In the genomic region with DNA sequence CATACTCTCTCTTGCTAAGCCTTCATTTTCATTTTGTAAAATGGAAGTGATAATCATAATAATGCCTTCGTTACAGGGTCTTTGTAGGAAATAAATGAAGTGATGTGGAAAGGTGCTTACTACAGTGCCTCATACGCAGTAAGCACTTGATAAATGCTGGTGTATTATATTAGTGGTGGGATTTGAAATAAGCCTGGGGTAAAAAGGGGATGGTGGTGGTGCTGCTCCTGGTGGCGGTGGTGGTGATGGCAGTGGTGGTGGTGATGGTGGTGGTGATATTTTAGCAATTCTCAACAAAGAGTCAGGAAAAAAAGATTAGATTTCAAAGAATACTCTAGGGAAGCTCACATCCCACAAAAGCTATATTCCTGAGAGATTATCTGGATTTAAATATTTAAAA, we compare ENCODE assay signal across 17 cellular contexts. TPM values are rescaled to one million over a fixed set of nuclear protein-coding genes. Genes with fewer than 3 reads are reported as not detected.
DNase-seq lines count a peak whose midpoint lies in the region; ATAC-seq, FAIRE-seq and TF ChIP-seq lines count a peak whose summit lies in the region.
"Had no signal": no experiment of that assay in that cellular context is flagged by ENCODE, and none has a peak within 500 bp of the region (broad histone marks: within the 10 kb centered on the region; RNA-seq: fewer than 3 reads in every experiment).

No MANE protein-coding gene starts in this region.

- no peak overlapping the region for H3K27ac ChIP-seq in HCT116 (ENCODE audit: low read depth, low read length)
- H3K27ac ChIP-seq in K562 (ENCODE audit: extremely low read depth, low read depth, low read length) = no peak overlapping the region
- no peak overlapping the region for H3K27ac ChIP-seq in A673 (ENCODE audit: low read depth, low read length, poor library complexity, severe bottlenecking)
- H3K27ac ChIP-seq: GM23248 had no signal

- DNase-seq in HCT116 (ENCODE audit: low read depth, low spot score) (no peak), K562 (ENCODE audit: extremely low read depth in 1 of 4, low spot score in 3 of 4) (no peak), nephron progenitor cell (no peak), UCSD-AML1 (lab: John Stamatoyannopoulos, UW; ENCODE audit: unreplicated experiment) (no peak), A673 (ENCODE audit: low spot score) (no peak), T1000 (lab: John Stamatoyannopoulos, UW) (no peak)
- no peak for DNase-seq in activated CD8-positive, alpha-beta T cell treated with anti-CD3 and anti-CD28 coated beads for 36 hours
- DNase-seq: COR-L47, DMS153, GM23248, KBM-7, NCI-H1092, NCI-H1694 treated with DMSO at 0.1 percent for 48 hours, SK-N-SH had no signal

- CTCF ChIA-PET in HCT116 (lab: Charles Lee) = no interaction called here
- CTCF ChIA-PET in K562 (lab: Yijun Ruan, JAX; ENCODE audit: low intra/inter-chr PET ratio) = no interaction called here
- CTCF ChIA-PET in activated CD8-positive, alpha-beta T cell treated with anti-CD3 and anti-CD28 coated beads for 36 hours (lab: Charles Lee) = interaction anchor here (1.4 kb wide), 1 partner anchor 16 kb away, joined by 3 read pairs; no protein-coding TSS in a partner anchor
- CTCF ChIA-PET in A673 (lab: Charles Lee) = no interaction called here

- no peak for FAIRE-seq in K562 (lab: Jason Lieb, UNC)
- FAIRE-seq: GM12891, GM19239 had no signal

- TF ChIP-seq RAD21 in HCT116 (IDR thresholded peaks at IDR 0.05; ENCODE audit: low read depth) = no peak
- TF ChIP-seq RAD21 in K562 (CRISPR knock-in tag; conservative IDR thresholded peaks at IDR 0.05 in 1 of 2, IDR thresholded peaks at IDR 0.05 in 1 of 2) = no peak

- H3K9me2 ChIP-seq in HCT116 (ENCODE audit: insufficient read depth) = no peaks in the 10 kb centered on the region
- H3K9me2 ChIP-seq: SK-N-SH had no signal

- RAD21 ChIA-PET in HCT116 (lab: Charles Lee; ENCODE audit: low non-redundant PET in 1 of 2, low total read pairs in 2 of 2, uncharacterized antibody in 2 of 2, unreplicated experiment in 2 of 2) = no interaction called here

- H3K9me3 Mint-ChIP-seq in nephron progenitor cell = peaks cover 21% of the 10 kb centered on the region
- H3K9me3 Mint-ChIP-seq in activated CD8-positive, alpha-beta T cell treated with anti-CD3 and anti-CD28 coated beads for 36 hours = peaks cover 4% of the 10 kb centered on the region

- no peaks in the 10 kb centered on the region for H3K36me3 Mint-ChIP-seq in nephron progenitor cell (ENCODE audit: low read depth)
- H3K36me3 Mint-ChIP-seq in activated CD8-positive, alpha-beta T cell treated with anti-CD3 and anti-CD28 coated beads for 36 hours (ENCODE audit: low read depth) = no peaks in the 10 kb centered on the region
- H3K36me3 Mint-ChIP-seq: CD14-positive monocyte had no signal

- TF ChIP-seq CTCF in HCT116 (IDR thresholded peaks at IDR 0.05 in 2 of 3, conservative IDR thresholded peaks at IDR 0.05 in 1 of 3; ENCODE audit: borderline replicate concordance in 1 of 3, insufficient read depth in 1 of 3, low read depth in 2 of 3, low read length in 2 of 3) = peak in 2 of 3 experiments; percentile 21 to 29; a peak in 3 of 6 replicates
- TF ChIP-seq CTCF in K562 (IDR thresholded peaks at IDR 0.05 in 2 of 3, conservative IDR thresholded peaks at IDR 0.05 in 1 of 3; ENCODE audit: insufficient read depth in 2 of 3, low read depth in 1 of 3, low read length in 3 of 3) = peak; percentile 3 to 35 (median 13); a peak in 1 of 6 replicates
- no peak for TF ChIP-seq CTCF in nephron progenitor cell (IDR thresholded peaks at IDR 0.05)
- no peak for TF ChIP-seq CTCF in activated CD8-positive, alpha-beta T cell treated with anti-CD3 and anti-CD28 coated beads for 36 hours (IDR thresholded peaks at IDR 0.05)
- TF ChIP-seq CTCF in A673 (conservative IDR thresholded peaks at IDR 0.05; ENCODE audit: low read depth, low read length) = no peak

- H3K9me3 ChIP-seq in HCT116 (ENCODE audit: control insufficient read depth in 1 of 2, insufficient read depth in 1 of 2, low read depth in 1 of 2, low read length in 2 of 2) = no peaks in the 10 kb centered on the region
- H3K9me3 ChIP-seq in K562 (replicated peaks; ENCODE audit: control insufficient read depth, insufficient read depth, low read depth, low read length) = no peaks in the 10 kb centered on the region
- H3K9me3 ChIP-seq in A673 (ENCODE audit: low read depth, low read length, poor library complexity, severe bottlenecking) = no peaks in the 10 kb centered on the region

- no peaks in the 10 kb centered on the region for H4K20me1 ChIP-seq in HCT116 (ENCODE audit: insufficient read depth)
- H4K20me1 ChIP-seq in K562 (replicated peaks; ENCODE audit: control insufficient read depth, insufficient read depth, low read length) = no peaks in the 10 kb centered on the region

- BruUV-seq in HCT116 (replicated peaks; lab: Mats Ljungman, UMichigan) (no TSS peak), K562 (replicated peaks; lab: Mats Ljungman, UMichigan) (no TSS peak), A673 (replicated peaks; lab: Mats Ljungman, UMichigan) (no TSS peak)

- intact Hi-C loops in HCT116 (cut with micrococcal nuclease) (no loop called here), K562 (cut with micrococcal nuclease) (no loop called here), A673 (cut with micrococcal nuclease; ENCODE audit: unreplicated experiment) (no loop called here)
- intact Hi-C loops in activated CD8-positive, alpha-beta T cell treated with anti-CD3 and anti-CD28 coated beads for 36 hours (cut with micrococcal nuclease) = no loop called here

- no peak overlapping the region for H3K4me3 Mint-ChIP-seq in nephron progenitor cell
- no peak overlapping the region for H3K4me3 Mint-ChIP-seq in activated CD8-positive, alpha-beta T cell treated with anti-CD3 and anti-CD28 coated beads for 36 hours
- H3K4me3 Mint-ChIP-seq: CD14-positive monocyte had no signal

- H2AFZ ChIP-seq in HCT116 (ENCODE audit: low read depth, low read length, poor library complexity, severe bottlenecking) (no peak overlapping the region), K562 (ENCODE audit: low read depth, low read length) (no peak overlapping the region)
- H2AFZ ChIP-seq: GM23248 had no signal

- H3K27me3 Mint-ChIP-seq in nephron progenitor cell (ENCODE audit: low read depth, poor library complexity) = peaks cover 2% of the 10 kb centered on the region
- H3K27me3 Mint-ChIP-seq in activated CD8-positive, alpha-beta T cell treated with anti-CD3 and anti-CD28 coated beads for 36 hours = peaks cover 1% of the 10 kb centered on the region

- WGBS in K562 (ENCODE audit: insufficient coverage, low coverage, missing lambda C conversion rate) = 2% methylated on average over 3 of the region's 3 CpGs

- H3K9me1 ChIP-seq in K562 (ENCODE audit: control insufficient read depth, insufficient read depth, low read length) = no peaks in the 10 kb centered on the region

- no peaks in the 10 kb centered on the region for H3K27me3 ChIP-seq in HCT116 (ENCODE audit: insufficient read depth, low read length)
- H3K27me3 ChIP-seq in K562 (ENCODE audit: control insufficient read depth in 2 of 2, insufficient read depth in 2 of 2, low read length in 2 of 2) = no peaks in the 10 kb centered on the region
- no peaks in the 10 kb centered on the region for H3K27me3 ChIP-seq in A673 (replicated peaks; ENCODE audit: insufficient read depth, low read depth, low read length, poor library complexity)

- H3K4me1 Mint-ChIP-seq in nephron progenitor cell = peaks cover 23% of the 10 kb centered on the region
- no peaks in the 10 kb centered on the region for H3K4me1 Mint-ChIP-seq in activated CD8-positive, alpha-beta T cell treated with anti-CD3 and anti-CD28 coated beads for 36 hours (ENCODE audit: low read depth)
- H3K4me1 Mint-ChIP-seq: CD14-positive monocyte had no signal

- POLR2A ChIA-PET in HCT116 (lab: Charles Lee) = no interaction called here
- POLR2A ChIA-PET in K562 (lab: Yijun Ruan, JAX) = interaction anchor here (0.6 to 0.9 kb wide), 2 partner anchors 16 to 165 kb away, joined by 3 read pairs; no protein-coding TSS in a partner anchor
- POLR2A ChIA-PET in activated CD8-positive, alpha-beta T cell treated with anti-CD3 and anti-CD28 coated beads for 36 hours (lab: Charles Lee) = no interaction called here
- POLR2A ChIA-PET in A673 (lab: Charles Lee; ENCODE audit: low non-redundant PET) = no interaction called here

- in situ Hi-C loops in K562 (cut with MboI) = no loop called here

- H3K36me3 ChIP-seq in HCT116 (ENCODE audit: control insufficient read depth in 1 of 2, insufficient read depth in 2 of 2, low read length in 2 of 2) (no peaks in the 10 kb centered on the region), K562 (ENCODE audit: control insufficient read depth, insufficient read depth, low read length) (no peaks in the 10 kb centered on the region), A673 (ENCODE audit: insufficient read depth, low read length, poor library complexity, severe bottlenecking) (no peaks in the 10 kb centered on the region)

- H3K4me3 ChIP-seq in HCT116 (replicated peaks in 1 of 2; ENCODE audit: low read depth in 1 of 2, low read length in 2 of 2) = no peak overlapping the region
- no peak overlapping the region for H3K4me3 ChIP-seq in K562
- no peak overlapping the region for H3K4me3 ChIP-seq in A673 (ENCODE audit: low read depth, low read length, poor library complexity, severe bottlenecking)
- H3K4me3 ChIP-seq: GM23248 had no signal

- H3K27ac Mint-ChIP-seq in nephron progenitor cell = peak overlapping the region; percentile 7
- H3K27ac Mint-ChIP-seq in activated CD8-positive, alpha-beta T cell treated with anti-CD3 and anti-CD28 coated beads for 36 hours = no peak overlapping the region

- TF ChIP-seq POLR2A in HCT116 (IDR thresholded peaks at IDR 0.05; ENCODE audit: borderline replicate concordance, extremely low read depth, insufficient read depth, insufficient read length) (no peak), K562 (conservative IDR thresholded peaks at IDR 0.05) (no peak)

- H3K9ac ChIP-seq in HCT116 (ENCODE audit: low read length) (no peak overlapping the region), K562 (ENCODE audit: insufficient read depth in 1 of 2, low read depth in 2 of 2, low read length in 2 of 2) (no peak overlapping the region)
- H3K9ac ChIP-seq: GM23248, SK-N-SH had no signal

- H3K79me2 ChIP-seq in HCT116 (ENCODE audit: insufficient read depth, low read length) (no peaks in the 10 kb centered on the region), K562 (ENCODE audit: control insufficient read depth, insufficient read depth, low read length) (no peaks in the 10 kb centered on the region)

- no peak for TF ChIP-seq EP300 in K562 (IDR thresholded peaks at IDR 0.05; ENCODE audit: low read length)

- ATAC-seq in HCT116 (peak; percentile 36; the same call in 1 of the 2 replicates), K562 (peak; percentile 65; the same call in 2 of the 3 replicates)
- no peak for ATAC-seq in activated CD8-positive, alpha-beta T cell treated with anti-CD3 and anti-CD28 coated beads for 36 hours

- H3K4me2 ChIP-seq in HCT116 (ENCODE audit: low read length) (no peak overlapping the region), K562 (ENCODE audit: insufficient read depth, low read length) (no peak overlapping the region)
- H3K4me2 ChIP-seq: SK-N-SH had no signal

- H3K4me1 ChIP-seq in HCT116 (ENCODE audit: control insufficient read depth in 1 of 2, insufficient read depth in 2 of 2, low read length in 2 of 2) = no peaks in the 10 kb centered on the region
- H3K4me1 ChIP-seq in K562 (replicated peaks in 1 of 2; ENCODE audit: control insufficient read depth in 2 of 2, insufficient read depth in 2 of 2, low read length in 2 of 2) = no peaks in the 10 kb centered on the region
- H3K4me1 ChIP-seq in A673 (ENCODE audit: insufficient read depth, low read length, poor library complexity, severe bottlenecking) = no peaks in the 10 kb centered on the region

RNA-seq across cellular contexts. Expression of a gene that starts 35.5 kb away (rescaled TPM):
- 48.6 TPM for total RNA-seq in HCT116 (2021; ENCODE audit: unreplicated experiment)
- 27.1 and 29.1 TPM in 2 replicates for polyA plus RNA-seq in HCT116 (2012)
- total RNA-seq in K562 (2011; cell fraction: chromatin; rRNA removed; ENCODE audit: low replicate concordance) = 1.2 and 1.7 TPM in 2 replicates
- 1.3 and 2.3 TPM in 2 replicates for total RNA-seq in K562 (2011; cell fraction: nucleolus; rRNA removed)
- 2.4 and 2.6 TPM in 2 replicates for total RNA-seq in K562 (2011; cell fraction: nucleoplasm; rRNA removed)
- 0.98 and 2.5 TPM in 2 replicates for total RNA-seq in K562 (2014; rRNA removed)
- 1.6 and 1.8 TPM in 2 replicates for total RNA-seq in K562 (2014; rRNA removed; fragmentation: Illumina TruSeq; extraction: Trizol)
- 1.9 and 2.1 TPM in 2 replicates for total RNA-seq in K562 (2015; rRNA removed; fragmentation: Illumina TruSeq; extraction: Trizol)
- total RNA-seq in K562 (2021) = 3.0 TPM in 2 replicates
- polyA plus RNA-seq in K562 (2011; rRNA removed) = 1.5 and 1.7 TPM in 2 replicates
- polyA plus RNA-seq in K562 (2011; cell fraction: cytosol; rRNA removed) = 0.49 and 0.72 TPM in 2 replicates
- 0.43 and 0.45 TPM in 2 replicates for polyA plus RNA-seq in K562 (2011; cell fraction: nucleus; rRNA removed)
- polyA plus RNA-seq in K562 (2012) = 2.1 and 3.7 TPM in 2 replicates
- polyA plus RNA-seq in K562 (2014; fragmentation: Illumina TruSeq; extraction: Trizol) = 1.5 and 1.6 TPM in 2 replicates
- 1 to 10 TPM in 1 of 2 experiments, under 1 TPM in 1; 0.76 to 1.1 TPM for polyA plus RNA-seq in K562 (2014; fragmentation: Nextera tagmentation; extraction: Ambion mirVana)
- polyA plus RNA-seq in K562 (2014; rRNA removed) = 1.9 and 2.4 TPM in 2 replicates
- 2.3 and 2.8 TPM in 2 replicates for polyA minus RNA-seq in K562 (2011; rRNA and poly(A)+ RNA removed)
- polyA minus RNA-seq in K562 (2011; cell fraction: cytosol; rRNA and poly(A)+ RNA removed) = 2.3 and 3.0 TPM in 2 replicates
- 0.94 and 1.00 TPM in 2 replicates for polyA minus RNA-seq in K562 (2011; cell fraction: nucleus; rRNA and poly(A)+ RNA removed)
- 1 to 10 TPM; 3.1 to 3.7 TPM for total RNA-seq in activated CD8-positive, alpha-beta T cell treated with anti-CD3 and anti-CD28 coated beads for 36 hours
- 20.2 and 23.7 TPM in 2 replicates for total RNA-seq in A673 (2021)

Comparison
In these comparisons a context has a peak if more than half of its experiments do, and no peak if none do; other contexts are left out.
1. CTCF ChIP-seq: peak in HCT116 (2 of 3) and K562 (3 of 3); none in nephron progenitor cell (single experiment), activated CD8-positive, alpha-beta T cell treated with anti-CD3 and anti-CD28 coated beads for 36 hours (single experiment) and A673 (single experiment).